9 cellular contexts compared by ENCODE assay signal in genomic region chr14:23351681-23352505, GRCh38. TPM values are rescaled to one million over a fixed set of nuclear protein-coding genes. Genes with fewer than 3 reads are reported as not detected.
A peak's percentile ranks its signal among the peaks of the same experiment; 100 is the strongest.
DNase-seq lines count a peak whose midpoint lies in the region; ATAC-seq and TF ChIP-seq lines count a peak whose summit lies in the region.
"Had no signal": no experiment of that assay in that cellular context is flagged by ENCODE, and none has a peak within 500 bp of the region (broad histone marks: within the 10 kb centered on the region; RNA-seq: fewer than 3 reads in every experiment).

No MANE protein-coding gene starts in this region.

- peaks cover under 1% of the 10 kb centered on the region for H3K36me3 ChIP-seq in suprapubic skin

- 10% methylated on average over 30 of the region's 61 CpGs for WGBS in suprapubic skin

- peaks cover 7% of the 10 kb centered on the region for H3K27me3 ChIP-seq in suprapubic skin

- peak overlapping the region; percentile 64 for H3K4me3 ChIP-seq in suprapubic skin

- H3K36me3 Mint-ChIP-seq in central memory CD8-positive, alpha-beta T cell (ENCODE audit: insufficient read depth): peaks cover 4% of the 10 kb centered on the region

- no peaks in the 10 kb centered on the region for H3K4me1 Mint-ChIP-seq in central memory CD8-positive, alpha-beta T cell

- TF ChIP-seq EP300 in suprapubic skin (IDR thresholded peaks at IDR 0.05): no peak

- no peak overlapping the region for H3K27ac ChIP-seq in suprapubic skin

- H3K4me3 Mint-ChIP-seq in central memory CD8-positive, alpha-beta T cell: peak overlapping the region; percentile 61

- peaks cover 78% of the 10 kb centered on the region for H3K27me3 Mint-ChIP-seq in central memory CD8-positive, alpha-beta T cell

- DNase-seq in stimulated activated CD4-positive, alpha-beta T cell treated with anti-CD3 and anti-CD28 coated beads, Interleukin-15, amount 100 ng/mL, for 24 hours: peak; percentile 21
- DNase-seq in stimulated activated CD4-positive, alpha-beta T cell treated with anti-CD3 and anti-CD28 coated beads, Interleukin-2, amount 100 ng/mL, for 48 hours: no peak
- DNase-seq in central memory CD8-positive, alpha-beta T cell (ENCODE audit: low spot score in 2 of 2): no peak
- no peak for DNase-seq in left lobe of liver (ENCODE audit: low spot score)
- DNase-seq in suprapubic skin (ENCODE audit: low spot score in 2 of 2): no peak
- no peak for DNase-seq in effector CD8-positive, alpha-beta T cell (lab: John Stamatoyannopoulos, UW)
- no peak for DNase-seq in germinal center (ENCODE audit: low spot score)
- DNase-seq in inferior parietal cortex (ENCODE audit: extremely low spot score): no peak

- no peaks in the 10 kb centered on the region for H3K9me3 ChIP-seq in suprapubic skin

- no peak overlapping the region for H3K27ac Mint-ChIP-seq in central memory CD8-positive, alpha-beta T cell (ENCODE audit: low read depth)

- H3K9me3 Mint-ChIP-seq in central memory CD8-positive, alpha-beta T cell: no peaks in the 10 kb centered on the region

- no peak for ATAC-seq in central memory CD8-positive, alpha-beta T cell (replicated peaks; ENCODE audit: extremely low read depth, poor library complexity, severe bottlenecking)
- peak; percentile 27 for ATAC-seq in left lobe of liver

- peaks cover 17% of the 10 kb centered on the region for H3K4me1 ChIP-seq in suprapubic skin

- TF ChIP-seq POLR2A in suprapubic skin (IDR thresholded peaks at IDR 0.05): no peak

- no peak for TF ChIP-seq CTCF in suprapubic skin (IDR thresholded peaks at IDR 0.05)

RNA-seq across cellular contexts. Expression of gene SLC22A17, which starts 0.8 kb away (rescaled TPM):
- 3.6 TPM for total RNA-seq in left lobe of liver
- 10 to 100 TPM; 15.4 to 67.6 (median 22.5) TPM for total RNA-seq in suprapubic skin

RNA-seq across cellular contexts. Expression of gene EFS, which starts 13.1 kb away (rescaled TPM):
- total RNA-seq in left lobe of liver: 0.68 TPM
- total RNA-seq in suprapubic skin: 10 to 100 TPM; 63.0 to 74.0 (median 64.8) TPM

RNA-seq across cellular contexts. Expression of gene IL25, which starts 20.7 kb away (rescaled TPM):
- total RNA-seq in left lobe of liver (not detected), suprapubic skin (1 to 10 TPM in 1 of 4 donors, under 1 TPM in 1, not detected in 2; 0.68 to 1.2 TPM)
- total RNA-seq: subcutaneous adipose tissue had no signal

RNA-seq across cellular contexts. Expression of gene CMTM5, which starts 25.0 kb away (rescaled TPM):
- total RNA-seq in left lobe of liver (not detected), suprapubic skin (under 1 TPM in 1 of 4 donors, not detected in 3; 0.76 TPM)
- total RNA-seq: subcutaneous adipose tissue had no signal

RNA-seq across cellular contexts. Expression of gene PABPN1, which starts 30.6 kb away (rescaled TPM):
- total RNA-seq in left lobe of liver (86.9 TPM), suprapubic skin (100 to 1,000 TPM in 1 of 4 donors, 10 to 100 TPM in 3; 45.1 to 109 (median 58.8) TPM)

Comparison
In these comparisons a context has a peak if more than half of its experiments do, and no peak if none do; other contexts are left out.
1. RNA of gene EFS, which starts 13.1 kb away (total RNA-seq): 63.0 to 74.0 TPM in suprapubic skin; 0.68 TPM in left lobe of liver (single experiment); every median in the first group is over 10 times any median in the second.